Comparison of ENCODE assay signal across 20 cellular contexts in genomic region chr5:75091597-75091996, GRCh38. TPM values are rescaled to one million over a fixed set of nuclear protein-coding genes. Genes with fewer than 3 reads are reported as not detected.
DNase-seq lines count a peak whose midpoint lies in the region; ATAC-seq lines count a peak whose summit lies in the region.
"Had no signal": no experiment of that assay in that cellular context is flagged by ENCODE, and none has a peak within 500 bp of the region (broad histone marks: within the 10 kb centered on the region; RNA-seq: fewer than 3 reads in every experiment).

No MANE protein-coding gene starts in this region.

- no peak overlapping the region for H2BK120ac ChIP-seq in trophoblast cell (ENCODE audit: insufficient read depth, low read length, poor library complexity)

- no peaks in the 10 kb centered on the region for H3K36me3 Mint-ChIP-seq in activated T-helper 2 cell treated with anti-CD3 and anti-CD28 coated beads, Interferon-gamma antibody, Interleukin-2, Interleukin-4, amounts not matched to agents 10 μg/mL and 5 μg/mL and 100 μg/mL, durations not matched to agents 14 hours and 24 hours and 36 hours (ENCODE audit: low read depth)

- intact Hi-C loops in activated T-helper 2 cell treated with anti-CD3 and anti-CD28 coated beads, Interferon-gamma antibody, Interleukin-2, Interleukin-4, amounts not matched to agents 10 μg/mL and 5 μg/mL and 100 μg/mL, durations not matched to agents 14 hours and 24 hours and 36 hours (cut with micrococcal nuclease) = no loop called here

- no peak overlapping the region for H2BK5ac ChIP-seq in trophoblast cell (ENCODE audit: low read depth, low read length, poor library complexity)

- peaks cover 2% of the 10 kb centered on the region for H3K27me3 Mint-ChIP-seq in activated T-helper 2 cell treated with anti-CD3 and anti-CD28 coated beads, Interferon-gamma antibody, Interleukin-2, Interleukin-4, amounts not matched to agents 10 μg/mL and 5 μg/mL and 100 μg/mL, durations not matched to agents 14 hours and 24 hours and 36 hours (ENCODE audit: low read depth)
- H3K27me3 Mint-ChIP-seq: activated T-cell treated with anti-CD3 and anti-CD28 coated beads, Interleukin-2, amount 50 U/mL, for 24 hours; dendritic cell treated with granulocyte-macrophage colony-stimulating factor and Interleukin-4, amounts not matched to agents 40 ng/mL and 50 ng/mL, for 4 days had no signal

- H3K27ac ChIP-seq in epithelial cell of prostate (peak overlapping the region; percentile 71), trophoblast cell (ENCODE audit: low read depth, low read length) (no peak overlapping the region)
- H3K27ac ChIP-seq: cardiac muscle cell, neutrophil, psoas muscle had no signal

- no peak overlapping the region for H2AFZ ChIP-seq in trophoblast cell (ENCODE audit: insufficient read depth, low read length, poor library complexity)

- H3K18ac ChIP-seq in trophoblast cell (ENCODE audit: low read length) = no peak overlapping the region

- no peaks in the 10 kb centered on the region for H3K79me2 ChIP-seq in trophoblast cell (ENCODE audit: control insufficient read depth, insufficient read depth, low read length, poor library complexity)

- H4K8ac ChIP-seq in trophoblast cell (ENCODE audit: low read depth, low read length) = no peak overlapping the region

- no peak overlapping the region for H3K4me3 ChIP-seq in trophoblast cell (ENCODE audit: low read depth, low read length)
- H3K4me3 ChIP-seq: cardiac muscle cell, psoas muscle had no signal

- DNase-seq in Daoy (ENCODE audit: low read depth) (peak; percentile 36), M059J (ENCODE audit: low read depth) (peak; percentile 90), epithelial cell of prostate (ENCODE audit: low read depth, low spot score) (peak; percentile 58), trophoblast cell (peak; percentile 80 to 87), NCI-H2196 (lab: John Stamatoyannopoulos, UW; ENCODE audit: unreplicated experiment) (no peak)
- no peak for DNase-seq in activated T-helper 2 cell treated with anti-CD3 and anti-CD28 coated beads, Interferon-gamma antibody, Interleukin-2, Interleukin-4, amounts not matched to agents 10 μg/mL and 5 μg/mL and 100 μg/mL, durations not matched to agents 14 hours and 24 hours and 36 hours (ENCODE audit: low spot score)
- DNase-seq: activated CD8-positive, alpha-beta memory T cell treated with anti-CD3 and anti-CD28 coated beads for 24 hours; activated naive CD4-positive, alpha-beta T cell treated with anti-CD3 and anti-CD28 coated beads for 36 hours; activated T-cell treated with anti-CD3 and anti-CD28 coated beads, Interleukin-2, amount 50 U/mL, for 24 hours; amniotic stem cell; foreskin melanocyte; hippocampal formation; NCI-H510A treated with DMSO at 0.1 percent for 48 hours; psoas muscle; stimulated activated CD4-positive, alpha-beta T cell treated with anti-CD3 and anti-CD28 coated beads, Interleukin-1b, Interleukin-23, amount 100 ng/mL, for 48 hours; T-helper 9 cell had no signal

- no peak overlapping the region for H3K23ac ChIP-seq in trophoblast cell (ENCODE audit: low read length)

- no peak overlapping the region for H3K9ac ChIP-seq in trophoblast cell (ENCODE audit: low read length)

- ATAC-seq in HG03354 (IDR thresholded peaks at IDR 0.05; ENCODE audit: poor library complexity, severe bottlenecking, unreplicated experiment) = no peak
- ATAC-seq: psoas muscle had no signal

- no peak overlapping the region for H3K4ac ChIP-seq in trophoblast cell (ENCODE audit: low read depth, low read length)

- H3K4me2 ChIP-seq in trophoblast cell (ENCODE audit: low read length) = no peak overlapping the region

- H3K27ac Mint-ChIP-seq in activated T-helper 2 cell treated with anti-CD3 and anti-CD28 coated beads, Interferon-gamma antibody, Interleukin-2, Interleukin-4, amounts not matched to agents 10 μg/mL and 5 μg/mL and 100 μg/mL, durations not matched to agents 14 hours and 24 hours and 36 hours = no peak overlapping the region
- H3K27ac Mint-ChIP-seq: activated naive CD4-positive, alpha-beta T cell treated with anti-CD3 and anti-CD28 coated beads for 36 hours; activated T-cell treated with anti-CD3 and anti-CD28 coated beads, Interleukin-2, amount 50 U/mL, for 24 hours; dendritic cell treated with granulocyte-macrophage colony-stimulating factor and Interleukin-4, amounts not matched to agents 40 ng/mL and 50 ng/mL, for 4 days had no signal

- H4K12ac ChIP-seq in trophoblast cell (ENCODE audit: low read depth, low read length) = no peak overlapping the region

- no peaks in the 10 kb centered on the region for H3K79me1 ChIP-seq in trophoblast cell (ENCODE audit: low read length)

- no CpG with 5 or more reads among the region's 3 CpGs for WGBS in trophoblast cell (ENCODE audit: extremely low coverage, insufficient coverage, insufficient read length)

- peaks cover 3% of the 10 kb centered on the region in 2 experiments for H3K4me1 ChIP-seq in trophoblast cell (ENCODE audit: control insufficient read depth in 1 of 2, insufficient read depth in 2 of 2, low read length in 2 of 2)
- H3K4me1 ChIP-seq: psoas muscle had no signal

- H3K9me3 ChIP-seq in trophoblast cell (ENCODE audit: insufficient read depth, low read depth, low read length) = no peaks in the 10 kb centered on the region
- H3K9me3 ChIP-seq: neutrophil, psoas muscle had no signal

- H2BK12ac ChIP-seq in trophoblast cell (ENCODE audit: low read length) = no peak overlapping the region

- H3K9me3 Mint-ChIP-seq in activated T-helper 2 cell treated with anti-CD3 and anti-CD28 coated beads, Interferon-gamma antibody, Interleukin-2, Interleukin-4, amounts not matched to agents 10 μg/mL and 5 μg/mL and 100 μg/mL, durations not matched to agents 14 hours and 24 hours and 36 hours = no peaks in the 10 kb centered on the region
- H3K9me3 Mint-ChIP-seq: activated naive CD4-positive, alpha-beta T cell treated with anti-CD3 and anti-CD28 coated beads for 36 hours; activated T-cell treated with anti-CD3 and anti-CD28 coated beads, Interleukin-2, amount 50 U/mL, for 24 hours; dendritic cell treated with granulocyte-macrophage colony-stimulating factor and Interleukin-4, amounts not matched to agents 40 ng/mL and 50 ng/mL, for 4 days had no signal

- no peak overlapping the region for H3K4me3 Mint-ChIP-seq in activated T-helper 2 cell treated with anti-CD3 and anti-CD28 coated beads, Interferon-gamma antibody, Interleukin-2, Interleukin-4, amounts not matched to agents 10 μg/mL and 5 μg/mL and 100 μg/mL, durations not matched to agents 14 hours and 24 hours and 36 hours (ENCODE audit: low read depth)
- H3K4me3 Mint-ChIP-seq: activated naive CD4-positive, alpha-beta T cell treated with anti-CD3 and anti-CD28 coated beads for 36 hours; activated T-cell treated with anti-CD3 and anti-CD28 coated beads, Interleukin-2, amount 50 U/mL, for 24 hours; dendritic cell treated with granulocyte-macrophage colony-stimulating factor and Interleukin-4, amounts not matched to agents 40 ng/mL and 50 ng/mL, for 4 days had no signal

- H3K14ac ChIP-seq in trophoblast cell (ENCODE audit: low read length) = no peak overlapping the region

- H3K4me1 Mint-ChIP-seq in activated T-helper 2 cell treated with anti-CD3 and anti-CD28 coated beads, Interferon-gamma antibody, Interleukin-2, Interleukin-4, amounts not matched to agents 10 μg/mL and 5 μg/mL and 100 μg/mL, durations not matched to agents 14 hours and 24 hours and 36 hours (ENCODE audit: low read depth) = peaks cover 4% of the 10 kb centered on the region

- H4K91ac ChIP-seq in trophoblast cell (ENCODE audit: low read depth, low read length) = no peak overlapping the region

- H3K27me3 ChIP-seq in trophoblast cell (ENCODE audit: insufficient read depth, low read length) = no peaks in the 10 kb centered on the region
- H3K27me3 ChIP-seq: cardiac muscle cell, neutrophil had no signal

- H3K36me3 ChIP-seq in trophoblast cell (ENCODE audit: control insufficient read depth in 1 of 2, insufficient read depth in 2 of 2, low read length in 2 of 2) = no peaks in the 10 kb centered on the region
- H3K36me3 ChIP-seq: cardiac muscle cell, neutrophil had no signal

- H2AK5ac ChIP-seq in trophoblast cell (ENCODE audit: low read length) = no peak overlapping the region

RNA-seq across cellular contexts. Expression of gene GCNT4, which starts 39.2 kb away (rescaled TPM):
- total RNA-seq in Daoy (2014; rRNA removed; shearing (Covaris generic)) = 1.7 and 1.9 TPM in 2 replicates
- 0.79 and 1.2 TPM in 2 replicates for total RNA-seq in M059J (2014; rRNA removed; shearing (Covaris generic))
- polyA plus RNA-seq in trophoblast cell (2013) = 6.8 and 7.2 TPM in 2 replicates
- 0.28 and 0.37 TPM in 2 replicates for total RNA-seq in activated T-helper 2 cell treated with anti-CD3 and anti-CD28 coated beads, Interferon-gamma antibody, Interleukin-2, Interleukin-4, amounts not matched to agents 10 μg/mL and 5 μg/mL and 100 μg/mL, durations not matched to agents 14 hours and 24 hours and 36 hours

Comparison
In these comparisons a context has a peak if more than half of its experiments do, and no peak if none do; other contexts are left out.
1. DNase-seq: peak in Daoy (single experiment), M059J (single experiment), epithelial cell of prostate (single experiment) and trophoblast cell (2 of 2); none in activated T-helper 2 cell treated with anti-CD3 and anti-CD28 coated beads, Interferon-gamma antibody, Interleukin-2, Interleukin-4, amounts not matched to agents 10 μg/mL and 5 μg/mL and 100 μg/mL, durations not matched to agents 14 hours and 24 hours and 36 hours (single experiment) and NCI-H2196 (single experiment).